ENCODE assay signal across 11 cellular contexts in the genomic region with DNA sequence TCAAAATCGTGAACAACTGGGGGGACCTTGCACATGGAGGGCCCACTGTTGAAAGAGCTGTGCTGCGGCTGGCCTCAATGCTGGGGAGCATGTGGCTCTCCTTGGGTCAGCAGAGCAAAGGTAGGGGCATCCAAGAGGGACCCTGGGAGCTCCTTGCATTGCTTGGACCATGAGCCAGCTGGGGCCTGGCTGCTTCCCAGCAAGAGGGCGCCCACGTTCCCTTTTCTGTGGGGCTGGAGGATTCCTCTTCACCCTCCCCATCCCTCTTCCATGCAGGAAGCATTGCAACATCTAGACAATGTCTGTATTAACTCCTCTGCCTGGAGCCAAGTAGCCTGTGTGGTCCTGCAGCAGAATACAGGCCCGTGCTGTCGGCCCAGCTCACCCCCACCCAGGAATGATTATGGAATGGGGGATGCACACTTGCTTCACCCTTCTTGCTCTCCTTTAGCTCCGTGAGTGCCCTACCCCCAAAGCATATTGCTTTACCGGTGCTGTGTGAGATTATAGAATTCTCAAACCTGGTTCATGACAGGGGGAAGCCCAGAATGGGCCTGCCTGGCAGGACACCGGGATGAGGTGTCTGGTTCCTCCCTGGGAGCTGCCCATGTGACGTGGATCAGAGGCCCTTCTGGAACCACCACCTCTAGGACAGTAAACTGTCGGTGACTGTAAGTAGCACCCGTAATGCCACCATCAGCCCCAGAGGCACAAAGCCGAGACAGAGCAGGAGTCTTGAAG.
DNase-seq lines count a peak whose midpoint lies in the region; ATAC-seq, FAIRE-seq and TF ChIP-seq lines count a peak whose summit lies in the region.
"Had no signal": no experiment of that assay in that cellular context is flagged by ENCODE, and none has a peak within 500 bp of the region (broad histone marks: within the 10 kb centered on the region; RNA-seq: fewer than 3 reads in every experiment).

No MANE protein-coding gene starts in this region.

- FAIRE-seq in HepG2 (lab: Jason Lieb, UNC): peak; percentile 88

- H3K36me3 Mint-ChIP-seq in WTC11: peaks cover 4% of the 10 kb centered on the region; the same call in 1 of the 2 replicates
- no peaks in the 10 kb centered on the region for H3K36me3 Mint-ChIP-seq in activated naive CD8-positive, alpha-beta T cell treated with anti-CD3 and anti-CD28 coated beads, Interleukin-2, amount 50 U/mL, for 24 hours (ENCODE audit: low read depth)
- H3K36me3 Mint-ChIP-seq: CD8-positive, alpha-beta memory T cell had no signal

- no peak overlapping the region for H3K27ac Mint-ChIP-seq in WTC11
- H3K27ac Mint-ChIP-seq in activated naive CD8-positive, alpha-beta T cell treated with anti-CD3 and anti-CD28 coated beads, Interleukin-2, amount 50 U/mL, for 24 hours: no peak overlapping the region
- H3K27ac Mint-ChIP-seq: activated CD8-positive, alpha-beta T cell treated with anti-CD3 and anti-CD28 coated beads for 36 hours; CD8-positive, alpha-beta memory T cell had no signal

- TF ChIP-seq RAD21 in HepG2 (CRISPR knock-in tag; IDR thresholded peaks at IDR 0.05): peak; percentile 66

- TF ChIP-seq POLR2A in HepG2 (IDR thresholded peaks at IDR 0.05; ENCODE audit: insufficient read depth in 1 of 2, low read depth in 2 of 2, low read length in 2 of 2): no peak

- WGBS in HepG2 (ENCODE audit: low lambda C conversion rate): 15% methylated on average over 7 of the region's 13 CpGs

- H4K20me1 ChIP-seq in HepG2 (ENCODE audit: insufficient read depth, low read length): no peaks in the 10 kb centered on the region

- TF ChIP-seq CTCF in WTC11 (IDR thresholded peaks at IDR 0.05): no peak
- peak; percentile 81 for TF ChIP-seq CTCF in HepG2 (CRISPR knock-in tag; IDR thresholded peaks at IDR 0.05)

- DNase-seq in Right ventricle myocardium inferior (ENCODE audit: missing footprints) (no peak), cardiac septum (ENCODE audit: low spot score) (no peak), WTC11 (ENCODE audit: low spot score) (peak; percentile 46), HepG2 (ENCODE audit: low spot score) (peak; percentile 79), NCI-H187 (lab: John Stamatoyannopoulos, UW) (no peak)
- DNase-seq in activated CD4-positive, alpha-beta T cell treated with anti-CD3 and anti-CD28 coated beads for 48 hours: no peak
- no peak for DNase-seq in activated naive CD8-positive, alpha-beta T cell treated with anti-CD3 and anti-CD28 coated beads, Interleukin-2, amount 50 U/mL, for 24 hours
- DNase-seq: activated CD8-positive, alpha-beta T cell treated with anti-CD3 and anti-CD28 coated beads for 36 hours; CD8-positive, alpha-beta memory T cell; NCI-H2081 had no signal

- H3K27me3 Mint-ChIP-seq in WTC11 (ENCODE audit: low read depth): no peaks in the 10 kb centered on the region; the same call in none of the 2 replicates
- no peaks in the 10 kb centered on the region for H3K27me3 Mint-ChIP-seq in activated naive CD8-positive, alpha-beta T cell treated with anti-CD3 and anti-CD28 coated beads, Interleukin-2, amount 50 U/mL, for 24 hours
- H3K27me3 Mint-ChIP-seq: activated CD8-positive, alpha-beta T cell treated with anti-CD3 and anti-CD28 coated beads for 36 hours had no signal

- POLR2A ChIA-PET in WTC11 (lab: Charles Lee): no interaction called here
- POLR2A ChIA-PET in HepG2 (lab: Yijun Ruan, JAX): no interaction called here

- peaks cover 0 to 25% of the 10 kb centered on the region in 2 experiments for H3K27me3 ChIP-seq in HepG2 (ENCODE audit: control insufficient read depth in 1 of 2, insufficient read depth in 2 of 2, low read length in 2 of 2)

- peak overlapping the region; percentile 50 for H3K4me2 ChIP-seq in HepG2 (ENCODE audit: low read depth, low read length)

- no peak overlapping the region for H3K4me3 Mint-ChIP-seq in WTC11
- no peak overlapping the region for H3K4me3 Mint-ChIP-seq in activated naive CD8-positive, alpha-beta T cell treated with anti-CD3 and anti-CD28 coated beads, Interleukin-2, amount 50 U/mL, for 24 hours
- H3K4me3 Mint-ChIP-seq: activated CD8-positive, alpha-beta T cell treated with anti-CD3 and anti-CD28 coated beads for 36 hours; CD8-positive, alpha-beta memory T cell had no signal

- CTCF ChIA-PET in WTC11 (lab: Charles Lee): interaction anchor here (0.8 to 1.7 kb wide), 12 partner anchors 20 to 393 kb away, joined by 3 to 14 read pairs (median 4); no protein-coding TSS in a partner anchor
- CTCF ChIA-PET in HepG2 (lab: Yijun Ruan, JAX; ENCODE audit: low intra/inter-chr PET ratio, low total read pairs): no interaction called here

- no peaks in the 10 kb centered on the region for H3K36me3 ChIP-seq in HepG2 (replicated peaks in 1 of 2; ENCODE audit: control insufficient read depth in 1 of 2, insufficient read depth in 2 of 2, low read length in 2 of 2)

- no TSS peak for BruUV-seq in HepG2 (replicated peaks; lab: Mats Ljungman, UMichigan)

- no peaks in the 10 kb centered on the region for H3K9me3 ChIP-seq in HepG2 (ENCODE audit: low read length)

- no peak overlapping the region for H2AFZ ChIP-seq in HepG2 (ENCODE audit: low read length)

- peak overlapping the region in 1 of 3 experiments; percentile 26; a peak in 1 of 6 replicates for H3K4me3 ChIP-seq in HepG2 (replicated peaks in 1 of 3; ENCODE audit: insufficient read depth in 1 of 3, low read depth in 2 of 3, low read length in 3 of 3)

- in situ Hi-C loops in HepG2 (cut with HindIII; ENCODE audit: extremely low pct_ligation_motif_present, low pct_unique_long_range_greater_than_20kb): no loop called here

- H3K4me1 ChIP-seq in HepG2 (ENCODE audit: insufficient read depth, low read length): peaks cover 17% of the 10 kb centered on the region

- TF ChIP-seq EP300 in HepG2 (IDR thresholded peaks at IDR 0.05; ENCODE audit: low read depth in 2 of 2, low read length in 2 of 2) (no peak), HepG2 (CRISPR knock-in tag; IDR thresholded peaks at IDR 0.05; ENCODE audit: borderline replicate concordance) (no peak)

- peaks cover 13% of the 10 kb centered on the region for H3K4me1 Mint-ChIP-seq in WTC11
- no peaks in the 10 kb centered on the region for H3K4me1 Mint-ChIP-seq in activated naive CD8-positive, alpha-beta T cell treated with anti-CD3 and anti-CD28 coated beads, Interleukin-2, amount 50 U/mL, for 24 hours
- H3K4me1 Mint-ChIP-seq: CD8-positive, alpha-beta memory T cell had no signal

- no peaks in the 10 kb centered on the region for H3K79me2 ChIP-seq in HepG2 (ENCODE audit: insufficient read depth, low read length)

- intact Hi-C loops in Right ventricle myocardium inferior (cut with DNase I) (no loop called here), cardiac septum (cut with DNase I) (no loop called here), HepG2 (cut with micrococcal nuclease; ENCODE audit: unreplicated experiment) (loop anchor here (10.0 kb wide), 1 partner anchor 415 kb away; no protein-coding TSS in a partner anchor)

- no peak overlapping the region for H3K9ac ChIP-seq in HepG2 (ENCODE audit: insufficient read depth, low read depth, low read length)

- ATAC-seq in Right ventricle myocardium inferior: peak; percentile 33
- peak; percentile 79 for ATAC-seq in WTC11
- ATAC-seq in HepG2: peak; percentile 96
- ATAC-seq in GM19035 (IDR thresholded peaks at IDR 0.05; ENCODE audit: unreplicated experiment): no peak
- ATAC-seq in activated naive CD8-positive, alpha-beta T cell treated with anti-CD3 and anti-CD28 coated beads, Interleukin-2, amount 50 U/mL, for 24 hours: no peak
- ATAC-seq: activated CD8-positive, alpha-beta T cell treated with anti-CD3 and anti-CD28 coated beads for 36 hours had no signal

- peaks cover 11% of the 10 kb centered on the region for H3K9me3 Mint-ChIP-seq in WTC11
- no peaks in the 10 kb centered on the region for H3K9me3 Mint-ChIP-seq in activated naive CD8-positive, alpha-beta T cell treated with anti-CD3 and anti-CD28 coated beads, Interleukin-2, amount 50 U/mL, for 24 hours
- H3K9me3 Mint-ChIP-seq: activated CD8-positive, alpha-beta T cell treated with anti-CD3 and anti-CD28 coated beads for 36 hours; CD8-positive, alpha-beta memory T cell had no signal

- no peak overlapping the region for H3K27ac ChIP-seq in HepG2 (ENCODE audit: extremely low read length, insufficient read depth, low read length)

TF ChIP-seq in WTC11, 78 proteins besides CTCF, POLR2A, EP300 and RAD21:
- no peak for TF ChIP-seq CDX4 (CRISPR knock-in tag; IDR thresholded peaks at IDR 0.05; ENCODE audit: borderline replicate concordance)
- TF ChIP-seq FOXP1 (CRISPR knock-in tag; IDR thresholded peaks at IDR 0.05; ENCODE audit: borderline replicate concordance): no peak
- TF ChIP-seq MAX (CRISPR knock-in tag; IDR thresholded peaks at IDR 0.05): peak; percentile 59; the same call in 1 of the 2 replicates
- no peak for TF ChIP-seq MXD4 (CRISPR knock-in tag; IDR thresholded peaks at IDR 0.05; ENCODE audit: borderline replicate concordance)
- 0 out of 2 replicates have a peak, but pooled peaks have one; percentile 39 for TF ChIP-seq ZNF396 (CRISPR knock-in tag; IDR thresholded peaks at IDR 0.05; ENCODE audit: borderline replicate concordance)

TF ChIP-seq in HepG2, 621 proteins besides CTCF, POLR2A, EP300 and RAD21 (continues in another document):
- no peak for TF ChIP-seq SOX6 (IDR thresholded peaks at IDR 0.05)
- peak; percentile 67 for TF ChIP-seq SOX6 (CRISPR knock-in tag; IDR thresholded peaks at IDR 0.05)
- TF ChIP-seq, protein P1, sequence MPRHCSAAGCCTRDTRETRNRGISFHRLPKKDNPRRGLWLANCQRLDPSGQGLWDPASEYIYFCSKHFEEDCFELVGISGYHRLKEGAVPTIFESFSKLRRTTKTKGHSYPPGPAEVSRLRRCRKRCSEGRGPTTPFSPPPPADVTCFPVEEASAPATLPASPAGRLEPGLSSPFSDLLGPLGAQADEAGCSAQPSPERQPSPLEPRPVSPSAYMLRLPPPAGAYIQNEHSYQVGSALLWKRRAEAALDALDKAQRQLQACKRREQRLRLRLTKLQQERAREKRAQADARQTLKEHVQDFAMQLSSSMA (CRISPR knock-in tag; IDR thresholded peaks at IDR 0.05): 0 out of 2 replicates have a peak, but pooled peaks have one; percentile 21
- peak; percentile 61; the same call in 1 of the 2 replicates for TF ChIP-seq ZNF331 (CRISPR knock-in tag; IDR thresholded peaks at IDR 0.05)

Comparison
In these comparisons a context has a peak if more than half of its experiments do, and no peak if none do; other contexts are left out.
1. ATAC-seq: peak in Right ventricle myocardium inferior (single experiment), WTC11 (single experiment) and HepG2 (single experiment); none in GM19035 (single experiment) and activated naive CD8-positive, alpha-beta T cell treated with anti-CD3 and anti-CD28 coated beads, Interleukin-2, amount 50 U/mL, for 24 hours (single experiment).
2. DNase-seq: peak in WTC11 (single experiment) and HepG2 (single experiment); none in Right ventricle myocardium inferior (single experiment), cardiac septum (single experiment), activated CD4-positive, alpha-beta T cell treated with anti-CD3 and anti-CD28 coated beads for 48 hours (single experiment), NCI-H187 (0 of 2) and activated naive CD8-positive, alpha-beta T cell treated with anti-CD3 and anti-CD28 coated beads, Interleukin-2, amount 50 U/mL, for 24 hours (single experiment).